ENCODE assay signal across 13 cellular contexts in the genomic region with DNA sequence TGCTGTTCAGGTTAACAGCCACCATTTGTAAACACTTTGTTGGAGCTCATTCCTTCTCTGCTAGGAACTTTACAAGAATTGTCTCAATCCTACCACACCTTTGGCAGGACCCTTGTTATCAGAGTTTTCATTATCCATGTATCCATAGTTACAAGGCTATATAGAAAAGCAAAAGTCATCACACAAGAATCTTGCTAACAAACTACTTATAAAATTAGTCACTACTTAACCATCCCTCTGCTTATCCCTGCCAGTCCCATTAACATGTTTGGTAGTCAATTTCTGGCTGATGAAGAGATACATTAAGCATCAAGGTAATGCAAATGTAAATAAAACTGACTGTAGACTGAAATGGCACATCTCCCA. TPM values are rescaled to one million over a fixed set of nuclear protein-coding genes. Genes with fewer than 3 reads are reported as not detected.
DNase-seq lines count a peak whose midpoint lies in the region; ATAC-seq and TF ChIP-seq lines count a peak whose summit lies in the region.
"Had no signal": no experiment of that assay in that cellular context is flagged by ENCODE, and none has a peak within 500 bp of the region (broad histone marks: within the 10 kb centered on the region; RNA-seq: fewer than 3 reads in every experiment).

No MANE protein-coding gene starts in this region.

- no peak for DNase-seq in AG04450 (ENCODE audit: low read depth, low spot score)
- peak; percentile 56 for DNase-seq in RKO (ENCODE audit: low spot score)
- peak; percentile 61 for DNase-seq in fibroblast of villous mesenchyme (ENCODE audit: low read depth)
- no peak for DNase-seq in activated T-cell treated with anti-CD3 and anti-CD28 coated beads for 4 hours
- no peak for DNase-seq in endodermal cell
- DNase-seq: ACHN; activated CD4-positive, alpha-beta T cell treated with anti-CD3 and anti-CD28 coated beads for 48 hours; activated gamma-delta T cell treated with Interleukin-2 at 50 U/mL for 16 hours; naive B cell; NCI-H446; stimulated activated naive B cell treated with anti-CD40 and anti-IgM and Interleukin-4, amounts not matched to agents 10 μg/mL and 1 μg/mL and 100 μg/mL, for 72 hours had no signal

- H3K27me3 ChIP-seq in AG04450 (ENCODE audit: control insufficient read depth, insufficient read depth, low read length): no peaks in the 10 kb centered on the region
- no peaks in the 10 kb centered on the region for H3K27me3 ChIP-seq in endodermal cell (ENCODE audit: control insufficient read depth, insufficient read depth, low read length, poor library complexity, severe bottlenecking)
- H3K27me3 ChIP-seq: dorsolateral prefrontal cortex had no signal

- peaks cover 8% of the 10 kb centered on the region for H3K4me1 Mint-ChIP-seq in endodermal cell
- H3K4me1 Mint-ChIP-seq: stimulated activated naive B cell treated with anti-CD40 and anti-IgM and Interleukin-4, amounts not matched to agents 10 μg/mL and 1 μg/mL and 100 μg/mL, for 72 hours had no signal

- ATAC-seq in HG02852 (IDR thresholded peaks at IDR 0.05; ENCODE audit: unreplicated experiment): no peak
- ATAC-seq: stimulated activated naive B cell treated with anti-CD40 and anti-IgM and Interleukin-4, amounts not matched to agents 10 μg/mL and 1 μg/mL and 100 μg/mL, for 72 hours had no signal

- H3K27ac ChIP-seq in AG04450 (ENCODE audit: low read depth, low read length) (peak overlapping the region; percentile 65), endodermal cell (ENCODE audit: low read depth, low read length) (no peak overlapping the region)
- H3K27ac ChIP-seq: dorsolateral prefrontal cortex had no signal

- H3K9ac ChIP-seq in endodermal cell (ENCODE audit: extremely low read depth, low read length, poor library complexity, severe bottlenecking): no peak overlapping the region

- H3K27me3 Mint-ChIP-seq in endodermal cell (ENCODE audit: insufficient read depth): no peaks in the 10 kb centered on the region
- H3K27me3 Mint-ChIP-seq: naive B cell; stimulated activated naive B cell treated with anti-CD40 and anti-IgM and Interleukin-4, amounts not matched to agents 10 μg/mL and 1 μg/mL and 100 μg/mL, for 72 hours had no signal

- no peak overlapping the region for H3K27ac Mint-ChIP-seq in endodermal cell
- H3K27ac Mint-ChIP-seq: naive B cell; stimulated activated naive B cell treated with anti-CD40 and anti-IgM and Interleukin-4, amounts not matched to agents 10 μg/mL and 1 μg/mL and 100 μg/mL, for 72 hours had no signal

- H3K4me1 ChIP-seq in endodermal cell (ENCODE audit: control insufficient read depth, insufficient read depth, low read length): no peaks in the 10 kb centered on the region

- POLR2A ChIA-PET in AG04450 (lab: Yijun Ruan, JAX): interaction anchor here (1.1 to 1.7 kb wide), 2 partner anchors 13 to 66 kb away, joined by 4 to 6 read pairs; partner anchors contain the start of genes PCIF1 and ZSWIM1

- H3K36me3 ChIP-seq in endodermal cell (ENCODE audit: control insufficient read depth, insufficient read depth, low read length): no peaks in the 10 kb centered on the region

- no peak for TF ChIP-seq CTCF in AG04450 (IDR thresholded peaks at IDR 0.05; ENCODE audit: low read depth, low read length)
- TF ChIP-seq CTCF in fibroblast of villous mesenchyme (IDR thresholded peaks at IDR 0.05; ENCODE audit: insufficient read depth, low read depth, low read length): no peak
- no peak for TF ChIP-seq CTCF in endodermal cell (conservative IDR thresholded peaks at IDR 0.05)

- H3K36me3 Mint-ChIP-seq in endodermal cell (ENCODE audit: low read depth): peaks cover 4% of the 10 kb centered on the region

- H3K4me3 ChIP-seq in AG04450 (ENCODE audit: low read depth, low read length) (no peak overlapping the region), fibroblast of villous mesenchyme (ENCODE audit: low read depth, low read length) (no peak overlapping the region), endodermal cell (ENCODE audit: low read length) (no peak overlapping the region)
- H3K4me3 ChIP-seq: dorsolateral prefrontal cortex had no signal

- H3K9me3 Mint-ChIP-seq in endodermal cell: no peaks in the 10 kb centered on the region
- H3K9me3 Mint-ChIP-seq: naive B cell; stimulated activated naive B cell treated with anti-CD40 and anti-IgM and Interleukin-4, amounts not matched to agents 10 μg/mL and 1 μg/mL and 100 μg/mL, for 72 hours had no signal

- H3K4me3 Mint-ChIP-seq in endodermal cell: no peak overlapping the region
- H3K4me3 Mint-ChIP-seq: naive B cell; stimulated activated naive B cell treated with anti-CD40 and anti-IgM and Interleukin-4, amounts not matched to agents 10 μg/mL and 1 μg/mL and 100 μg/mL, for 72 hours had no signal

- CTCF ChIA-PET in AG04450 (lab: Charles Lee): interaction anchor here (0.7 to 2.1 kb wide), 3 partner anchors 10 to 102 kb away, joined by 3 to 11 read pairs (median 3); no protein-coding TSS in a partner anchor

- no peaks in the 10 kb centered on the region for H3K9me3 ChIP-seq in AG04450 (ENCODE audit: control insufficient read depth, insufficient read depth, low read length)
- no peaks in the 10 kb centered on the region for H3K9me3 ChIP-seq in endodermal cell (ENCODE audit: control insufficient read depth, low read length)

RNA-seq across cellular contexts. Expression of gene ZSWIM3, which starts 10.4 kb away (rescaled TPM):
- polyA plus RNA-seq in AG04450 (2011; rRNA removed): 4.5 and 4.6 TPM in 2 replicates
- 13.5 and 14.2 TPM in 2 replicates for polyA minus RNA-seq in AG04450 (2011; rRNA and poly(A)+ RNA removed)
- 3.2 and 5.6 TPM in 2 replicates for total RNA-seq in fibroblast of villous mesenchyme
- 1 to 10 TPM; 2.1 to 4.6 TPM for total RNA-seq in endodermal cell
- polyA plus RNA-seq in endodermal cell (2013, experiment 1 of 2): 5.0 TPM
- polyA plus RNA-seq in endodermal cell (2013, experiment 2 of 2): 4.1 TPM

RNA-seq across cellular contexts. Expression of gene ACOT8, which starts 10.6 kb away (rescaled TPM):
- polyA plus RNA-seq in AG04450 (2011; rRNA removed): 27.0 and 37.7 TPM in 2 replicates
- 19.3 and 32.2 TPM in 2 replicates for polyA minus RNA-seq in AG04450 (2011; rRNA and poly(A)+ RNA removed)
- 36.7 and 43.5 TPM in 2 replicates for total RNA-seq in fibroblast of villous mesenchyme
- 10 to 100 TPM; 24.3 to 27.9 TPM for total RNA-seq in endodermal cell
- 19.7 TPM for polyA plus RNA-seq in endodermal cell (2013, experiment 1 of 2)
- 17.3 TPM for polyA plus RNA-seq in endodermal cell (2013, experiment 2 of 2)

RNA-seq across cellular contexts. Expression of gene ZSWIM1, which starts 13.2 kb away (rescaled TPM):
- 5.3 and 6.5 TPM in 2 replicates for polyA plus RNA-seq in AG04450 (2011; rRNA removed)
- polyA minus RNA-seq in AG04450 (2011; rRNA and poly(A)+ RNA removed): 22.4 and 29.9 TPM in 2 replicates
- total RNA-seq in fibroblast of villous mesenchyme (8.1 and 9.1 TPM in 2 replicates), endodermal cell (10 to 100 TPM; 11.6 to 12.5 TPM)
- polyA plus RNA-seq in endodermal cell (2013, experiment 1 of 2): 11.4 TPM
- 10.8 TPM for polyA plus RNA-seq in endodermal cell (2013, experiment 2 of 2)

RNA-seq across cellular contexts. Expression of gene SPATA25, which starts 19.6 kb away (rescaled TPM):
- polyA plus RNA-seq in AG04450 (2011; rRNA removed): 0.43 and 0.50 TPM in 2 replicates
- polyA minus RNA-seq in AG04450 (2011; rRNA and poly(A)+ RNA removed): 0.55 TPM in 1 of 2 replicates, not detected in the other
- total RNA-seq in fibroblast of villous mesenchyme: 0.43 and 1.3 TPM in 2 replicates
- 1 to 10 TPM; 2.2 to 2.6 TPM for total RNA-seq in endodermal cell
- 0.89 TPM for polyA plus RNA-seq in endodermal cell (2013, experiment 1 of 2)
- 0.54 TPM for polyA plus RNA-seq in endodermal cell (2013, experiment 2 of 2)

RNA-seq across cellular contexts. Expression of gene NEURL2, which starts 23.2 kb away (rescaled TPM):
- polyA plus RNA-seq in AG04450 (2011; rRNA removed): 1.1 and 1.9 TPM in 2 replicates
- polyA minus RNA-seq in AG04450 (2011; rRNA and poly(A)+ RNA removed): 0.74 and 2.2 TPM in 2 replicates
- 3.9 and 5.2 TPM in 2 replicates for total RNA-seq in fibroblast of villous mesenchyme
- total RNA-seq in endodermal cell: 1 to 10 TPM; 4.4 to 6.4 TPM
- polyA plus RNA-seq in endodermal cell (2013, experiment 1 of 2): 1.5 TPM
- polyA plus RNA-seq in endodermal cell (2013, experiment 2 of 2): 1.9 TPM

Comparison
In these comparisons a context has a peak if more than half of its experiments do, and no peak if none do; other contexts are left out.
1. DNase-seq: peak in RKO (single experiment) and fibroblast of villous mesenchyme (single experiment); none in AG04450 (single experiment), activated T-cell treated with anti-CD3 and anti-CD28 coated beads for 4 hours (single experiment) and endodermal cell (single experiment).